In genomic region chr4:118338518-118338917, GRCh38 we compare ENCODE assay signal across 25 cellular contexts. TPM values are rescaled to one million over a fixed set of nuclear protein-coding genes. Genes with fewer than 3 reads are reported as not detected.
"Had no signal": no experiment of that assay in that cellular context is flagged by ENCODE, and none has a peak within 500 bp of the region (broad histone marks: within the 10 kb centered on the region; RNA-seq: fewer than 3 reads in every experiment).

No MANE protein-coding gene starts in this region.

- H3K27ac Mint-ChIP-seq: activated B cell treated with CpG ODN at 0.5 μM for 24 hours; activated CD4-positive, alpha-beta T cell treated with anti-CD3 and anti-CD28 coated beads for 36 hours; activated naive CD8-positive, alpha-beta T cell treated with anti-CD3 and anti-CD28 coated beads for 36 hours; activated T-helper 2 cell treated with anti-CD3 and anti-CD28 coated beads, Interferon-gamma antibody, Interleukin-2, Interleukin-4, amounts not matched to agents 10 μg/mL and 5 μg/mL and 100 μg/mL, durations not matched to agents 14 hours and 24 hours and 36 hours; natural killer cell; stimulated activated memory B cell treated with anti-CD40 and anti-IgM and Interleukin-4, amounts not matched to agents 10 μg/mL and 1 μg/mL and 100 μg/mL, for 72 hours; T-helper 1 cell treated with Interleukin-12 subunit alpha and Interleukin-12 subunit beta and Interleukin-4 antibody, amounts not matched to agents 30 μg/mL and 1 μg/mL, for 36 hours had no signal

- H3K27ac ChIP-seq: left ventricle myocardium inferior, ovary, psoas muscle, right atrium auricular region, stomach, suprapubic skin, tibial nerve had no signal

- H3K27me3 ChIP-seq: ovary, right atrium auricular region, stomach, suprapubic skin, tibial nerve had no signal

- H3K4me3 Mint-ChIP-seq: activated B cell treated with CpG ODN at 0.5 μM for 24 hours; activated CD4-positive, alpha-beta T cell treated with anti-CD3 and anti-CD28 coated beads for 36 hours; activated naive CD8-positive, alpha-beta T cell treated with anti-CD3 and anti-CD28 coated beads for 36 hours; activated T-cell treated with anti-CD3 and anti-CD28 coated beads, Interleukin-2, amount 50 U/mL, for 4 hours; natural killer cell; stimulated activated memory B cell treated with anti-CD40 and anti-IgM and Interleukin-4, amounts not matched to agents 10 μg/mL and 1 μg/mL and 100 μg/mL, for 72 hours; T-helper 1 cell treated with Interleukin-12 subunit alpha and Interleukin-12 subunit beta and Interleukin-4 antibody, amounts not matched to agents 30 μg/mL and 1 μg/mL, for 36 hours had no signal

- H3K9me3 ChIP-seq: left ventricle myocardium inferior, ovary, psoas muscle, right atrium auricular region, stomach, suprapubic skin, tibial nerve had no signal

- H3K4me3 ChIP-seq: left ventricle myocardium inferior, ovary, psoas muscle, right atrium auricular region, stomach, suprapubic skin, tibial nerve had no signal

- H3K9me3 Mint-ChIP-seq: activated B cell treated with CpG ODN at 0.5 μM for 24 hours; activated naive CD8-positive, alpha-beta T cell treated with anti-CD3 and anti-CD28 coated beads for 36 hours; activated T-cell treated with anti-CD3 and anti-CD28 coated beads, Interleukin-2, amount 50 U/mL, for 4 hours; activated T-helper 2 cell treated with anti-CD3 and anti-CD28 coated beads, Interferon-gamma antibody, Interleukin-2, Interleukin-4, amounts not matched to agents 10 μg/mL and 5 μg/mL and 100 μg/mL, durations not matched to agents 14 hours and 24 hours and 36 hours; natural killer cell; stimulated activated memory B cell treated with anti-CD40 and anti-IgM and Interleukin-4, amounts not matched to agents 10 μg/mL and 1 μg/mL and 100 μg/mL, for 72 hours; T-helper 1 cell treated with Interleukin-12 subunit alpha and Interleukin-12 subunit beta and Interleukin-4 antibody, amounts not matched to agents 30 μg/mL and 1 μg/mL, for 36 hours had no signal

- ATAC-seq: natural killer cell; psoas muscle; stimulated activated memory B cell treated with anti-CD40 and anti-IgM and Interleukin-4, amounts not matched to agents 10 μg/mL and 1 μg/mL and 100 μg/mL, for 72 hours had no signal

- DNase-seq: activated B cell treated with CpG ODN at 0.5 μM for 24 hours; activated CD4-positive, alpha-beta T cell treated with anti-CD3 and anti-CD28 coated beads for 36 hours; activated CD4-positive, alpha-beta T cell treated with anti-CD3 and anti-CD28 coated beads, Interleukin-2, amount 50 U/mL, for 48 hours; activated CD8-positive, alpha-beta memory T cell treated with anti-CD3 and anti-CD28 coated beads, Interleukin-2, amount 50 U/mL, for 48 hours; activated naive CD4-positive, alpha-beta T cell treated with Interleukin-2 at 50 U/mL for 16 hours; activated naive CD8-positive, alpha-beta T cell treated with anti-CD3 and anti-CD28 coated beads for 36 hours; activated T-cell treated with anti-CD3 and anti-CD28 coated beads, Interleukin-2, amount 50 U/mL, for 4 hours; cerebellar nuclear complex; erythroblast; hypothalamus; left ventricle myocardium inferior; midbrain; natural killer cell; ovary; psoas muscle; stomach had no signal

- H3K4me1 Mint-ChIP-seq: activated B cell treated with CpG ODN at 0.5 μM for 24 hours; activated CD4-positive, alpha-beta T cell treated with anti-CD3 and anti-CD28 coated beads for 36 hours; activated naive CD8-positive, alpha-beta T cell treated with anti-CD3 and anti-CD28 coated beads for 36 hours; natural killer cell; stimulated activated memory B cell treated with anti-CD40 and anti-IgM and Interleukin-4, amounts not matched to agents 10 μg/mL and 1 μg/mL and 100 μg/mL, for 72 hours had no signal

- FAIRE-seq: endometrium, frontal cortex had no signal

- H3K36me3 ChIP-seq: left ventricle myocardium inferior, ovary, right atrium auricular region, stomach, suprapubic skin, tibial nerve had no signal

- H3K36me3 Mint-ChIP-seq: activated naive CD8-positive, alpha-beta T cell treated with anti-CD3 and anti-CD28 coated beads for 36 hours; natural killer cell; stimulated activated memory B cell treated with anti-CD40 and anti-IgM and Interleukin-4, amounts not matched to agents 10 μg/mL and 1 μg/mL and 100 μg/mL, for 72 hours had no signal

- H3K4me1 ChIP-seq: left ventricle myocardium inferior, psoas muscle, right atrium auricular region, stomach, suprapubic skin, tibial nerve had no signal

RNA-seq across cellular contexts. Expression of gene PRSS12, which starts 14.3 kb away (rescaled TPM):
- total RNA-seq: activated B cell treated with CpG ODN at 0.5 μM for 24 hours; activated CD4-positive, alpha-beta T cell treated with anti-CD3 and anti-CD28 coated beads for 36 hours; activated CD8-positive, alpha-beta memory T cell treated with anti-CD3 and anti-CD28 coated beads for 36 hours; activated naive CD8-positive, alpha-beta T cell treated with anti-CD3 and anti-CD28 coated beads for 36 hours; activated T-helper 2 cell treated with anti-CD3 and anti-CD28 coated beads, Interferon-gamma antibody, Interleukin-2, Interleukin-4, amounts not matched to agents 10 μg/mL and 5 μg/mL and 100 μg/mL, durations not matched to agents 14 hours and 24 hours and 36 hours; left ventricle myocardium inferior; natural killer cell had no signal
